In the genomic region with DNA sequence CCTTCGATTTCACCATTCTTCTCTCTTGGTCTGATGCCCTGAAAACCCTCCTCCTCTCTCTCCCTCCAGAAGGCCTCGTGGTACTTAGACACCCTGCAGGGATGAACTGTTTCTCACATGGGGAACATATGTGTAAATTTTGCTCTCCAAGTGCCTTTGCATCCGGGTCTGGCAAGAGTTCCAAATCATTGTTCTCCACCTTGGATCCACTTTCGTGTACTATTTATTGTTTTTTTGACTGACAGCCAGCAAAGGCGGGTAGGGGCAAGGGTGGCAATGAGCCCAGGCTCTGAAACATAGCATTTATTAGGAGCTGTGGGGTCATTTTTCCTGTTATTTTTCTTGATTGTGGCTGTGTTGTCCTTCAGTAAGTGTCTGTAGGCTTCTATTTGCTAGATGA, we compare ENCODE assay signal across 1 cellular context.
TF ChIP-seq lines count a peak whose summit lies in the region.

No MANE protein-coding gene starts in this region.

TF ChIP-seq in HepG2, 621 proteins besides CTCF, POLR2A, EP300 and RAD21 (continued from another document):
- TF ChIP-seq PAXIP1 (CRISPR knock-in tag; conservative IDR thresholded peaks at IDR 0.05): no peak
- no peak for TF ChIP-seq MTF1 (CRISPR knock-in tag; IDR thresholded peaks at IDR 0.05)
- TF ChIP-seq POLR2AphosphoS2 (IDR thresholded peaks at IDR 0.05; ENCODE audit: low read depth, low read length): no peak
- TF ChIP-seq, protein P1, sequence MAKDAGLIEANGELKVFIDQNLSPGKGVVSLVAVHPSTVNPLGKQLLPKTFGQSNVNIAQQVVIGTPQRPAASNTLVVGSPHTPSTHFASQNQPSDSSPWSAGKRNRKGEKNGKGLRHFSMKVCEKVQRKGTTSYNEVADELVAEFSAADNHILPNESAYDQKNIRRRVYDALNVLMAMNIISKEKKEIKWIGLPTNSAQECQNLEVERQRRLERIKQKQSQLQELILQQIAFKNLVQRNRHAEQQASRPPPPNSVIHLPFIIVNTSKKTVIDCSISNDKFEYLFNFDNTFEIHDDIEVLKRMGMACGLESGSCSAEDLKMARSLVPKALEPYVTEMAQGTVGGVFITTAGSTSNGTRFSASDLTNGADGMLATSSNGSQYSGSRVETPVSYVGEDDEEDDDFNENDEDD (CRISPR knock-in tag; IDR thresholded peaks at IDR 0.05; ENCODE audit: borderline replicate concordance): no peak
- no peak for TF ChIP-seq RCOR2 (CRISPR knock-in tag; IDR thresholded peaks at IDR 0.05)
- TF ChIP-seq ZNF160 (CRISPR knock-in tag; IDR thresholded peaks at IDR 0.05): no peak
- no peak for TF ChIP-seq HCFC1 (IDR thresholded peaks at IDR 0.05; ENCODE audit: low read depth, low read length)
- no peak for TF ChIP-seq IRF9 (CRISPR knock-in tag; IDR thresholded peaks at IDR 0.05; ENCODE audit: borderline replicate concordance)
- TF ChIP-seq SIX1 (CRISPR knock-in tag; IDR thresholded peaks at IDR 0.05; ENCODE audit: borderline replicate concordance): no peak
- TF ChIP-seq HNRNPH1 (optimal IDR thresholded peaks at IDR 0.05; ENCODE audit: low read depth, low read length): no peak
